9 cellular contexts compared by ENCODE assay signal in the genomic region with DNA sequence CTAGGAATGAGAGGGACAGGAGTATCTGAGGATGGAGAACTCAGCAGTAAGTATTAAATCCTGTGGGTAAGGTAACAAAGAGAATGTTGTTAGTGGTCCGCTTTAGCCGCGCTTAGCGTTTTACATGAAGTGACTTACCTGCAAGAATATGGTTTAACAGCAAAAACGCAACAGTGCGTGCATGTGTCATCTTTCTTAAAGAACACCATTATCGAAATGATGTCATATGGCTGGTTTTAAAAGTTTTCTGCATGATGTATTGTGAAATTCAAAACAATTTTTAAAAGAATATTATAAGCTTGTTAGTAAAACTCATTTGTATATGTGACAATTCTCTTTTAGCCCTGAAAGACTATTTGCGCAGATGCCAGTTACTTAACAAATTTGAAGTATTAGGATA. TPM values are rescaled to one million over a fixed set of nuclear protein-coding genes. Genes with fewer than 3 reads are reported as not detected.
A peak's percentile ranks its signal among the peaks of the same experiment; 100 is the strongest.
DNase-seq lines count a peak whose midpoint lies in the region; ATAC-seq and TF ChIP-seq lines count a peak whose summit lies in the region.
"Had no signal": no experiment of that assay in that cellular context is flagged by ENCODE, and none has a peak within 500 bp of the region (broad histone marks: within the 10 kb centered on the region; RNA-seq: fewer than 3 reads in every experiment).

No MANE protein-coding gene starts in this region.

- H3K27me3 Mint-ChIP-seq in naive B cell = no peaks in the 10 kb centered on the region

- no peak overlapping the region for H3K18ac ChIP-seq in IMR-90 (ENCODE audit: low read depth, low read length)

- TF ChIP-seq POLR2A in IMR-90 (IDR thresholded peaks at IDR 0.05; ENCODE audit: low read depth, low read length) = no peak

- peak overlapping the region; percentile 95 for H3K9ac ChIP-seq in IMR-90 (ENCODE audit: low read depth, low read length)
- H3K9ac ChIP-seq in colonic mucosa (ENCODE audit: low read depth in 2 of 2, low read length in 2 of 2) = peak overlapping the region; percentile 91 to 93

- H3K23ac ChIP-seq in IMR-90 (ENCODE audit: low read depth, low read length) = peak overlapping the region; percentile 83; the same call in 1 of the 2 replicates

- no peak overlapping the region for H2BK20ac ChIP-seq in IMR-90 (ENCODE audit: low read depth, low read length)

- H4K91ac ChIP-seq in IMR-90 (ENCODE audit: insufficient read depth, low read depth, low read length) = no peak overlapping the region

- H3K4ac ChIP-seq in IMR-90 (ENCODE audit: low read depth, low read length) = no peak overlapping the region

- H3K14ac ChIP-seq in IMR-90 (replicated peaks; ENCODE audit: low read depth, low read length) = 0 out of 2 replicates have a peak overlapping the region, but pooled peaks have one; percentile 12

- dilution Hi-C loops in IMR-90 (cut with HindIII; ENCODE audit: low sequenced_read_pairs, unreplicated experiment) = no loop called here

- no peaks in the 10 kb centered on the region for H3K36me3 Mint-ChIP-seq in naive B cell

- H3K9me3 Mint-ChIP-seq in naive B cell = no peaks in the 10 kb centered on the region

- no peak overlapping the region for H2BK5ac ChIP-seq in IMR-90 (ENCODE audit: low read depth, low read length, poor library complexity, severe bottlenecking)

- no peak for DNase-seq in BE2C
- DNase-seq in IMR-90 = peak; percentile 46
- DNase-seq in colonic mucosa = no peak
- DNase-seq in naive B cell = no peak
- DNase-seq in activated effector memory CD4-positive, alpha-beta T cell treated with Interleukin-2 at 50 U/mL for 16 hours = no peak
- DNase-seq in NCI-H1436 (lab: John Stamatoyannopoulos, UW) = no peak

- H3K9me3 ChIP-seq in BE2C (no peaks in the 10 kb centered on the region), IMR-90 (ENCODE audit: control insufficient read depth, insufficient read depth, low read length) (no peaks in the 10 kb centered on the region), colonic mucosa (no peaks in the 10 kb centered on the region)

- peaks cover under 1% of the 10 kb centered on the region; the same call in 1 of the 2 replicates for H3K27me3 ChIP-seq in BE2C
- no peaks in the 10 kb centered on the region; the same call in 1 of the 2 replicates for H3K27me3 ChIP-seq in IMR-90 (ENCODE audit: control insufficient read depth, insufficient read depth, low read length)
- no peaks in the 10 kb centered on the region for H3K27me3 ChIP-seq in colonic mucosa

- H3K4me1 ChIP-seq in BE2C (no peaks in the 10 kb centered on the region), IMR-90 (ENCODE audit: control insufficient read depth, insufficient read depth, low read length) (peaks cover 2% of the 10 kb centered on the region; the same call in 1 of the 2 replicates), colonic mucosa (peaks cover 14% of the 10 kb centered on the region)

- H3K27ac Mint-ChIP-seq in naive B cell = peak overlapping the region in 5 of 6 donors; percentile 64 to 99 (median 97)

- CTCF ChIA-PET in IMR-90 (lab: Yijun Ruan, JAX) = interaction anchor here (0.6 to 1.0 kb wide), 2 partner anchors 63 to 515 kb away, joined by 3 read pairs; no protein-coding TSS in a partner anchor

- no peak overlapping the region for H3K56ac ChIP-seq in IMR-90 (ENCODE audit: extremely low read depth, insufficient read depth, low read length)

- H4K5ac ChIP-seq in IMR-90 (ENCODE audit: low read depth, low read length) = no peak overlapping the region

- no peak for TF ChIP-seq RAD21 in IMR-90 (IDR thresholded peaks at IDR 0.05; ENCODE audit: low read length)

- peak overlapping the region; percentile 98 for H3K4me2 ChIP-seq in IMR-90 (ENCODE audit: low read depth, low read length)

- peaks cover 22 to 44% of the 10 kb centered on the region in 2 experiments for H3K79me1 ChIP-seq in IMR-90 (ENCODE audit: low read depth in 1 of 2, low read length in 2 of 2)

- no peak for TF ChIP-seq CTCF in BE2C (IDR thresholded peaks at IDR 0.05; ENCODE audit: low read depth, low read length)
- TF ChIP-seq CTCF in IMR-90 (conservative IDR thresholded peaks at IDR 0.05; ENCODE audit: low read depth, low read length) = no peak
- TF ChIP-seq CTCF in colonic mucosa (IDR thresholded peaks at IDR 0.05) = no peak

- no peak overlapping the region for H2AK5ac ChIP-seq in IMR-90 (ENCODE audit: low read depth, low read length)

- no peak overlapping the region for H4K8ac ChIP-seq in IMR-90 (ENCODE audit: low read depth in 2 of 2, low read length in 2 of 2)

- peaks cover 24 to 35% (median 25%) of the 10 kb centered on the region in 3 donors for H3K4me1 Mint-ChIP-seq in naive B cell

- no CpG with 5 or more reads among the region's 8 CpGs for WGBS in IMR-90 (ENCODE audit: extremely low coverage in 2 of 2, insufficient read length in 1 of 2), 2 experiments

- H3K27ac ChIP-seq in IMR-90 (ENCODE audit: insufficient read depth, low read length) = no peak overlapping the region
- no peak overlapping the region for H3K27ac ChIP-seq in colonic mucosa

- no peak for ATAC-seq in IMR-90 (ENCODE audit: low read depth)
- ATAC-seq in naive B cell (ENCODE audit: low read depth in 2 of 2) = no peak
- ATAC-seq in GM21526 (IDR thresholded peaks at IDR 0.05; ENCODE audit: low FRiP score, unreplicated experiment) = no peak
- ATAC-seq in GM19328 (IDR thresholded peaks at IDR 0.05; ENCODE audit: unreplicated experiment) = no peak

- H3K4me3 Mint-ChIP-seq in naive B cell = peak overlapping the region; percentile 94 to 100 (median 97)

- H2BK15ac ChIP-seq in IMR-90 (ENCODE audit: low read depth, low read length) = no peak overlapping the region

- H3K4me3 ChIP-seq in BE2C (ENCODE audit: low read depth, low read length) = peak overlapping the region; percentile 90
- H3K4me3 ChIP-seq in IMR-90 (ENCODE audit: insufficient read depth, low read depth, low read length) = peak overlapping the region; percentile 89
- peak overlapping the region; percentile 89 for H3K4me3 ChIP-seq in colonic mucosa

- H3K36me3 ChIP-seq in BE2C (peaks cover 7% of the 10 kb centered on the region), IMR-90 (ENCODE audit: control insufficient read depth, insufficient read depth, low read length) (peaks cover 2% of the 10 kb centered on the region; the same call in 1 of the 2 replicates), colonic mucosa (no peaks in the 10 kb centered on the region)

- no peak overlapping the region for H2BK120ac ChIP-seq in IMR-90 (ENCODE audit: low read depth, low read length)

- H4K20me1 ChIP-seq in IMR-90 (ENCODE audit: insufficient read depth, low read length) = peaks cover 43% of the 10 kb centered on the region

- H3K9me1 ChIP-seq in IMR-90 (ENCODE audit: insufficient read depth, low read length) = peaks cover 3% of the 10 kb centered on the region; the same call in 1 of the 2 replicates

- H2AFZ ChIP-seq in IMR-90 (replicated peaks; ENCODE audit: low read length, poor library complexity) = no peak overlapping the region

- no TSS peak for BruUV-seq in IMR-90 (replicated peaks; lab: Mats Ljungman, UMichigan)

- H2AK9ac ChIP-seq in IMR-90 (replicated peaks; ENCODE audit: low read depth, low read length, poor library complexity) = peak overlapping the region; percentile 6

- POLR2A ChIA-PET in IMR-90 (lab: Charles Lee; ENCODE audit: unreplicated experiment) = no interaction called here

- in situ Hi-C loops in IMR-90 (cut with MboI; ENCODE audit: low sequenced_read_pairs) = no loop called here

- intact Hi-C loops in IMR-90 (cut with micrococcal nuclease) (loop anchor here (5.0 kb wide), 1 partner anchor 111 kb away; no protein-coding TSS in a partner anchor), colonic mucosa (cut with DNase I) (no loop called here)

TF ChIP-seq in IMR-90, 13 proteins besides CTCF, POLR2A, EP300 and RAD21:
- TF ChIP-seq CEBPB (IDR thresholded peaks at IDR 0.05; ENCODE audit: low read depth, low read length) (peak; percentile 63; the same call in 1 of the 2 replicates), BHLHE40 (IDR thresholded peaks at IDR 0.05; ENCODE audit: low read depth, low read length) (no peak), MAZ (IDR thresholded peaks at IDR 0.05; ENCODE audit: borderline replicate concordance, low read depth, low read length) (no peak), RCOR1 (IDR thresholded peaks at IDR 0.05; ENCODE audit: insufficient replicate concordance, low read length) (no peak)

RNA-seq across cellular contexts. Expression of a gene that starts 1.7 kb away (rescaled TPM):
- 11.9 TPM for polyA plus RNA-seq in BE2C (2012; ENCODE audit: insufficient read depth, insufficient read length, low read depth)
- total RNA-seq in IMR-90 (2012; rRNA removed) (9.9 and 20.3 TPM in 2 replicates), colonic mucosa (10 to 100 TPM; 28.9 to 35.6 TPM)
- polyA plus RNA-seq in IMR-90 (2012; rRNA removed) (5.2 and 5.5 TPM in 2 replicates), naive B cell (ENCODE audit: low read depth in 6 of 6) (10 to 100 TPM; 23.1 to 53.9 (median 41.2) TPM)
- polyA plus RNA-seq in IMR-90 (2012; cell fraction: cytosol; rRNA removed) = 1.9 and 3.6 TPM in 2 replicates
- 10.0 and 11.3 TPM in 2 replicates for polyA plus RNA-seq in IMR-90 (2012; cell fraction: nucleus; rRNA removed; ENCODE audit: low replicate concordance)

RNA-seq across cellular contexts. Expression of a gene that starts 50.0 kb away (rescaled TPM):
- polyA plus RNA-seq in BE2C (2012; ENCODE audit: insufficient read depth, insufficient read length, low read depth) = not detected
- total RNA-seq in IMR-90 (2012; rRNA removed) (not detected in 2 replicates), colonic mucosa (under 1 TPM in 1 of 2 donors, not detected in 1; 0.20 TPM)
- polyA plus RNA-seq in IMR-90 (2012; rRNA removed) (not detected in 2 replicates), naive B cell (ENCODE audit: low read depth in 6 of 6) (not detected)
- polyA plus RNA-seq in IMR-90 (2012; cell fraction: cytosol; rRNA removed) = not detected in 2 replicates
- not detected in 2 replicates for polyA plus RNA-seq in IMR-90 (2012; cell fraction: nucleus; rRNA removed; ENCODE audit: low replicate concordance)
- total RNA-seq: activated CD8-positive, alpha-beta memory T cell treated with anti-CD3 and anti-CD28 coated beads for 36 hours had no signal
